Comparison of ENCODE assay signal across 1 cellular context in genomic region chr11:117909611-117910382, GRCh38.
TF ChIP-seq lines count a peak whose summit lies in the region.

No MANE protein-coding gene starts in this region.

TF ChIP-seq in HCT116, 20 proteins besides CTCF, POLR2A, EP300 and RAD21:
- no peak for TF ChIP-seq POLR2AphosphoS5 (IDR thresholded peaks at IDR 0.05; ENCODE audit: low read depth, low read length)
- TF ChIP-seq ZNF274 (IDR thresholded peaks at IDR 0.05; ENCODE audit: low read depth, low read length) = no peak
- no peak for TF ChIP-seq ELF1 (IDR thresholded peaks at IDR 0.05; ENCODE audit: borderline replicate concordance, low read depth)
- no peak for TF ChIP-seq EGR1 (IDR thresholded peaks at IDR 0.05; ENCODE audit: low read depth)
- TF ChIP-seq JUND (IDR thresholded peaks at IDR 0.05) = no peak
- TF ChIP-seq ZFX (IDR thresholded peaks at IDR 0.05) = no peak
- TF ChIP-seq CBX3 (IDR thresholded peaks at IDR 0.05; ENCODE audit: low read depth) = no peak
- no peak for TF ChIP-seq FOSL1 (IDR thresholded peaks at IDR 0.05; ENCODE audit: low read depth)
- TF ChIP-seq SP1 (IDR thresholded peaks at IDR 0.05; ENCODE audit: low read depth) = no peak
- TF ChIP-seq, protein P1, sequence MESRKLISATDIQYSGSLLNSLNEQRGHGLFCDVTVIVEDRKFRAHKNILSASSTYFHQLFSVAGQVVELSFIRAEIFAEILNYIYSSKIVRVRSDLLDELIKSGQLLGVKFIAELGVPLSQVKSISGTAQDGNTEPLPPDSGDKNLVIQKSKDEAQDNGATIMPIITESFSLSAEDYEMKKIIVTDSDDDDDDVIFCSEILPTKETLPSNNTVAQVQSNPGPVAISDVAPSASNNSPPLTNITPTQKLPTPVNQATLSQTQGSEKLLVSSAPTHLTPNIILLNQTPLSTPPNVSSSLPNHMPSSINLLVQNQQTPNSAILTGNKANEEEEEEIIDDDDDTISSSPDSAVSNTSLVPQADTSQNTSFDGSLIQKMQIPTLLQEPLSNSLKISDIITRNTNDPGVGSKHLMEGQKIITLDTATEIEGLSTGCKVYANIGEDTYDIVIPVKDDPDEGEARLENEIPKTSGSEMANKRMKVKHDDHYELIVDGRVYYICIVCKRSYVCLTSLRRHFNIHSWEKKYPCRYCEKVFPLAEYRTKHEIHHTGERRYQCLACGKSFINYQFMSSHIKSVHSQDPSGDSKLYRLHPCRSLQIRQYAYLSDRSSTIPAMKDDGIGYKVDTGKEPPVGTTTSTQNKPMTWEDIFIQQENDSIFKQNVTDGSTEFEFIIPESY (IDR thresholded peaks at IDR 0.05; ENCODE audit: extremely low read depth, insufficient replicate concordance, low read length) = no peak
- no peak for TF ChIP-seq TCF7L2 (IDR thresholded peaks at IDR 0.05; ENCODE audit: borderline replicate concordance, extremely low read depth, insufficient read depth, insufficient read length)
- TF ChIP-seq EZH2phosphoT487 (IDR thresholded peaks at IDR 0.05; ENCODE audit: borderline replicate concordance) = no peak
- TF ChIP-seq EZH2 (IDR thresholded peaks at IDR 0.05) = no peak
- no peak for TF ChIP-seq CEBPB (IDR thresholded peaks at IDR 0.05; ENCODE audit: low read depth)
TF ChIP-seq in HCT116: peak in this region for 0.
